20 cellular contexts compared by ENCODE assay signal in genomic region chr3:122318620-122319019, GRCh38. TPM values are rescaled to one million over a fixed set of nuclear protein-coding genes. Genes with fewer than 3 reads are reported as not detected.
DNase-seq lines count a peak whose midpoint lies in the region; ATAC-seq, FAIRE-seq and TF ChIP-seq lines count a peak whose summit lies in the region.
"Had no signal": no experiment of that assay in that cellular context is flagged by ENCODE, and none has a peak within 500 bp of the region (broad histone marks: within the 10 kb centered on the region; RNA-seq: fewer than 3 reads in every experiment).

No MANE protein-coding gene starts in this region.

- no peak overlapping the region for H3K4me2 ChIP-seq in osteoblast (ENCODE audit: insufficient read depth, low read length)

- H3K9me3 ChIP-seq in osteoblast (ENCODE audit: low read depth, low read length) (no peaks in the 10 kb centered on the region), gastrocnemius medialis (peaks cover 0 to 7% (median 0%) of the 10 kb centered on the region in 3 donors)
- H3K9me3 ChIP-seq: BE2C had no signal

- no peak for FAIRE-seq in bronchial epithelial cell (lab: Jason Lieb, UNC)
- FAIRE-seq: GM19239 had no signal

- H3K4me3 ChIP-seq in bronchial epithelial cell (ENCODE audit: low read depth, low read length): no peak overlapping the region
- no peak overlapping the region for H3K4me3 ChIP-seq in osteoblast (ENCODE audit: insufficient read depth, low read length)
- H3K4me3 ChIP-seq in lower leg skin (ENCODE audit: low read depth, poor library complexity, severe bottlenecking): no peak overlapping the region
- no peak overlapping the region for H3K4me3 ChIP-seq in gastrocnemius medialis

- no peaks in the 10 kb centered on the region for H4K20me1 ChIP-seq in osteoblast (ENCODE audit: insufficient read depth, low read length)

- DNase-seq in DMS53 (lab: John Stamatoyannopoulos, UW) (peak; percentile 8), DMS53 treated with DMSO at 0.1 percent for 48 hours (lab: John Stamatoyannopoulos, UW; ENCODE audit: unreplicated experiment) (no peak), bronchial epithelial cell (ENCODE audit: low read depth) (peak; percentile 94), osteoblast (ENCODE audit: insufficient read length, low spot score, missing footprints) (no peak), lower leg skin (ENCODE audit: low spot score in 2 of 2) (no peak), SKM-1 (lab: John Stamatoyannopoulos, UW; ENCODE audit: unreplicated experiment) (no peak), hypothalamus (lab: John Stamatoyannopoulos, UW) (no peak), gastrocnemius medialis (no peak)
- DNase-seq: BE2C; CD4-positive, alpha-beta T cell; EL; H7; MM.1S; NCI-H1092 treated with DMSO at 0.1 percent for 48 hours; NCI-H2081 treated with DMSO at 0.1 percent for 48 hours; NCI-H510A treated with DMSO at 0.1 percent for 48 hours; NCI-H82 had no signal

- peaks cover 4% of the 10 kb centered on the region for H3K4me1 ChIP-seq in osteoblast (ENCODE audit: insufficient read depth, low read length)
- no peaks in the 10 kb centered on the region for H3K4me1 ChIP-seq in gastrocnemius medialis
- H3K4me1 ChIP-seq: BE2C had no signal

- H3K27ac ChIP-seq in osteoblast (ENCODE audit: low read depth, low read length): no peak overlapping the region
- no peak overlapping the region for H3K27ac ChIP-seq in gastrocnemius medialis
- H3K27ac ChIP-seq: 22Rv1 had no signal

- peak overlapping the region; percentile 30 for H2AFZ ChIP-seq in osteoblast (ENCODE audit: low read length)

- H3K36me3 ChIP-seq in bronchial epithelial cell (ENCODE audit: control insufficient read depth, insufficient read depth, low read length) (no peaks in the 10 kb centered on the region), osteoblast (ENCODE audit: insufficient read depth, low read length) (no peaks in the 10 kb centered on the region), gastrocnemius medialis (no peaks in the 10 kb centered on the region)
- H3K36me3 ChIP-seq: BE2C had no signal

- intact Hi-C loops in lower leg skin (cut with DNase I; ENCODE audit: low total_unique reads) (no loop called here), gastrocnemius medialis (cut with DNase I; ENCODE audit: low total_unique reads) (no loop called here)

- in situ Hi-C loops in gastrocnemius medialis (cut with MboI; ENCODE audit: low sequenced_read_pairs in 4 of 4): no loop called here

- H3K79me2 ChIP-seq in osteoblast (ENCODE audit: insufficient read depth, low read length): no peaks in the 10 kb centered on the region

- H3K27me3 ChIP-seq in bronchial epithelial cell (ENCODE audit: control insufficient read depth, insufficient read depth, low read length): no peaks in the 10 kb centered on the region
- H3K27me3 ChIP-seq in osteoblast (ENCODE audit: insufficient read depth, low read length): no peaks in the 10 kb centered on the region
- no peaks in the 10 kb centered on the region for H3K27me3 ChIP-seq in gastrocnemius medialis

- ATAC-seq in gastrocnemius medialis: no peak
- ATAC-seq: Right ventricle myocardium inferior had no signal

- TF ChIP-seq POLR2A in lower leg skin (IDR thresholded peaks at IDR 0.05) (no peak), gastrocnemius medialis (IDR thresholded peaks at IDR 0.05) (no peak)

- no peak for TF ChIP-seq CTCF in bronchial epithelial cell (IDR thresholded peaks at IDR 0.05; ENCODE audit: insufficient read depth, low read length, severe bottlenecking)
- TF ChIP-seq CTCF in osteoblast (IDR thresholded peaks at IDR 0.05; ENCODE audit: extremely low read depth, low read depth, low read length): no peak
- no peak for TF ChIP-seq CTCF in lower leg skin (IDR thresholded peaks at IDR 0.05)
- no peak for TF ChIP-seq CTCF in gastrocnemius medialis (IDR thresholded peaks at IDR 0.05 in 4 of 5, conservative IDR thresholded peaks at IDR 0.05 in 1 of 5)

- WGBS in lower leg skin, 2 donors: 40 to 58% methylated on average over 2 of the region's 2 CpGs

RNA-seq across cellular contexts. Expression of gene CSTA, which starts 6.4 kb away (rescaled TPM):
- 107 and 652 TPM in 2 replicates for total RNA-seq in bronchial epithelial cell
- total RNA-seq in osteoblast: 18.1 and 18.3 TPM in 2 replicates
- 100 to 1,000 TPM; 122 to 575 (median 256) TPM for total RNA-seq in lower leg skin
- 1 to 10 TPM in 1 of 4 donors, under 1 TPM in 1, not detected in 2; 0.58 to 2.4 TPM for total RNA-seq in gastrocnemius medialis
- total RNA-seq: H7 had no signal

Comparison
In these comparisons a context has a peak if more than half of its experiments do, and no peak if none do; other contexts are left out.
1. DNase-seq: peak in DMS53 (single experiment) and bronchial epithelial cell (single experiment); none in DMS53 treated with DMSO at 0.1 percent for 48 hours (single experiment), osteoblast (single experiment), lower leg skin (0 of 2), SKM-1 (single experiment), hypothalamus (0 of 51) and gastrocnemius medialis (0 of 2).